10 cellular contexts compared by ENCODE assay signal in genomic region chr16:56277040-56277439, GRCh38.
A peak's percentile ranks its signal among the peaks of the same experiment; 100 is the strongest.
DNase-seq lines count a peak whose midpoint lies in the region; ATAC-seq and TF ChIP-seq lines count a peak whose summit lies in the region.
"Had no signal": no experiment of that assay in that cellular context is flagged by ENCODE, and none has a peak within 500 bp of the region (broad histone marks: within the 10 kb centered on the region; RNA-seq: fewer than 3 reads in every experiment).

No MANE protein-coding gene starts in this region.

- H2AFZ ChIP-seq in osteoblast (ENCODE audit: low read length) = no peak overlapping the region

- no peak overlapping the region for H3K9ac ChIP-seq in endodermal cell (ENCODE audit: extremely low read depth, low read length, poor library complexity, severe bottlenecking)

- intact Hi-C loops in sigmoid colon (cut with DNase I) = no loop called here

- no peak overlapping the region for H3K27ac Mint-ChIP-seq in endodermal cell
- H3K27ac Mint-ChIP-seq: activated CD4-positive, alpha-beta memory T cell treated with anti-CD3 and anti-CD28 coated beads, Interleukin-2, amount 10 ng/mL, durations not matched to agents 7 days and 5 days had no signal

- H3K36me3 ChIP-seq in endodermal cell (ENCODE audit: control insufficient read depth, insufficient read depth, low read length) (no peaks in the 10 kb centered on the region), sigmoid colon (peaks cover 0 to 15% (median 8%) of the 10 kb centered on the region in 4 donors), osteoblast (ENCODE audit: insufficient read depth, low read length) (no peaks in the 10 kb centered on the region)

- no peak for TF ChIP-seq POLR2A in sigmoid colon (IDR thresholded peaks at IDR 0.05)

- no peak overlapping the region for H3K4me3 Mint-ChIP-seq in endodermal cell
- H3K4me3 Mint-ChIP-seq: activated CD4-positive, alpha-beta memory T cell treated with anti-CD3 and anti-CD28 coated beads, Interleukin-2, amount 10 ng/mL, durations not matched to agents 7 days and 5 days had no signal

- H3K79me2 ChIP-seq in osteoblast (ENCODE audit: insufficient read depth, low read length) = no peaks in the 10 kb centered on the region

- H3K27me3 ChIP-seq in endodermal cell (ENCODE audit: control insufficient read depth, insufficient read depth, low read length, poor library complexity, severe bottlenecking) (no peaks in the 10 kb centered on the region), sigmoid colon (no peaks in the 10 kb centered on the region), osteoblast (ENCODE audit: insufficient read depth, low read length) (no peaks in the 10 kb centered on the region)

- no peaks in the 10 kb centered on the region for H4K20me1 ChIP-seq in osteoblast (ENCODE audit: insufficient read depth, low read length)

- no peak overlapping the region for H3K4me3 ChIP-seq in endodermal cell (ENCODE audit: low read length)
- H3K4me3 ChIP-seq in sigmoid colon = no peak overlapping the region
- H3K4me3 ChIP-seq in osteoblast (ENCODE audit: insufficient read depth, low read length) = no peak overlapping the region

- H3K9me3 Mint-ChIP-seq in endodermal cell = peaks cover 17% of the 10 kb centered on the region
- H3K9me3 Mint-ChIP-seq: activated CD4-positive, alpha-beta memory T cell treated with anti-CD3 and anti-CD28 coated beads, Interleukin-2, amount 10 ng/mL, durations not matched to agents 7 days and 5 days had no signal

- TF ChIP-seq CTCF in endodermal cell (conservative IDR thresholded peaks at IDR 0.05) (peak; percentile 82), sigmoid colon (IDR thresholded peaks at IDR 0.05) (peak in 2 of 4 experiments; percentile 36 to 39), osteoblast (IDR thresholded peaks at IDR 0.05; ENCODE audit: extremely low read depth, low read depth, low read length) (no peak)

- 45 to 56% methylated on average over 4 to 5 of the region's 5 CpGs for WGBS in endodermal cell (ENCODE audit: insufficient coverage in 1 of 2, insufficient read length in 1 of 2), 2 experiments
- 51 to 71% methylated on average over 5 of the region's 5 CpGs for WGBS in sigmoid colon, 2 donors

- no peak for ATAC-seq in stimulated activated naive CD8-positive, alpha-beta T cell treated with anti-CD3 and anti-CD28 coated beads, Interleukin-15, Interleukin-2, amounts not matched to agents 100 U/mL and 50 U/mL, for 24 hours

- peaks cover 12% of the 10 kb centered on the region for H3K4me1 Mint-ChIP-seq in endodermal cell

- DNase-seq in NCI-H524 (lab: John Stamatoyannopoulos, UW) = peak; percentile 15 to 48
- no peak for DNase-seq in NCI-H524 treated with DMSO at 0.1 percent for 48 hours (lab: John Stamatoyannopoulos, UW)
- peak; percentile 16 for DNase-seq in NCI-H345 treated with DMSO at 0.1 percent for 48 hours (lab: John Stamatoyannopoulos, UW; ENCODE audit: unreplicated experiment)
- peak; percentile 89 for DNase-seq in endodermal cell
- DNase-seq in sigmoid colon = no peak
- no peak for DNase-seq in stimulated activated naive CD8-positive, alpha-beta T cell treated with anti-CD3 and anti-CD28 coated beads, Interleukin-15, Interleukin-2, amounts not matched to agents 100 U/mL and 50 U/mL, for 24 hours
- no peak for DNase-seq in osteoblast (ENCODE audit: insufficient read length, low spot score, missing footprints)
- DNase-seq in activated CD8-positive, alpha-beta memory T cell treated with anti-CD3 and anti-CD28 coated beads, Interleukin-2, amount 50 U/mL, for 48 hours = no peak
- DNase-seq: activated CD4-positive, alpha-beta memory T cell treated with anti-CD3 and anti-CD28 coated beads, Interleukin-2, amount 10 ng/mL, durations not matched to agents 7 days and 5 days; left cardiac atrium had no signal

- no peak overlapping the region for H3K4me2 ChIP-seq in osteoblast (ENCODE audit: insufficient read depth, low read length)

- H3K4me1 ChIP-seq in endodermal cell (ENCODE audit: control insufficient read depth, insufficient read depth, low read length) (no peaks in the 10 kb centered on the region), sigmoid colon (peaks cover 0 to 37% (median 16%) of the 10 kb centered on the region in 4 donors), osteoblast (ENCODE audit: insufficient read depth, low read length) (no peaks in the 10 kb centered on the region)

- H3K36me3 Mint-ChIP-seq in endodermal cell (ENCODE audit: low read depth) = peaks cover 5% of the 10 kb centered on the region

- no peak overlapping the region for H3K27ac ChIP-seq in endodermal cell (ENCODE audit: low read depth, low read length)
- H3K27ac ChIP-seq in sigmoid colon = peak overlapping the region in 3 of 4 donors; percentile 45 to 59 (median 54)
- no peak overlapping the region for H3K27ac ChIP-seq in osteoblast (ENCODE audit: low read depth, low read length)

- no peaks in the 10 kb centered on the region for H3K27me3 Mint-ChIP-seq in endodermal cell (ENCODE audit: insufficient read depth)

- peaks cover 17% of the 10 kb centered on the region for H3K9me3 ChIP-seq in endodermal cell (ENCODE audit: control insufficient read depth, low read length)
- no peaks in the 10 kb centered on the region for H3K9me3 ChIP-seq in sigmoid colon
- no peaks in the 10 kb centered on the region for H3K9me3 ChIP-seq in osteoblast (ENCODE audit: low read depth, low read length)

- no peak for TF ChIP-seq EP300 in sigmoid colon (IDR thresholded peaks at IDR 0.05)

Comparison
In these comparisons a context has a peak if more than half of its experiments do, and no peak if none do; other contexts are left out.
1. DNase-seq: peak in NCI-H524 (2 of 2), NCI-H345 treated with DMSO at 0.1 percent for 48 hours (single experiment) and endodermal cell (single experiment); none in NCI-H524 treated with DMSO at 0.1 percent for 48 hours (single experiment), sigmoid colon (single experiment), stimulated activated naive CD8-positive, alpha-beta T cell treated with anti-CD3 and anti-CD28 coated beads, Interleukin-15, Interleukin-2, amounts not matched to agents 100 U/mL and 50 U/mL, for 24 hours (single experiment), osteoblast (single experiment) and activated CD8-positive, alpha-beta memory T cell treated with anti-CD3 and anti-CD28 coated beads, Interleukin-2, amount 50 U/mL, for 48 hours (single experiment).
2. H3K27ac ChIP-seq: peak in sigmoid colon (3 of 4); none in endodermal cell (single experiment) and osteoblast (single experiment).